8 cellular contexts compared by ENCODE assay signal in genomic region chr3:89098964-89099585, GRCh38. TPM values are rescaled to one million over a fixed set of nuclear protein-coding genes. Genes with fewer than 3 reads are reported as not detected.
DNase-seq lines count a peak whose midpoint lies in the region; ATAC-seq lines count a peak whose summit lies in the region.

No MANE protein-coding gene starts in this region.

- H3K4me1 Mint-ChIP-seq in activated T-helper 17 cell treated with anti-CD3 and anti-CD28 coated beads, Interleukin-2, amount 50 U/mL, for 72 hours = no peaks in the 10 kb centered on the region

- intact Hi-C loops in Right ventricle myocardium superior (cut with DNase I) (no loop called here), sciatic nerve (cut with DNase I) (no loop called here)

- no peak overlapping the region for H3K27ac Mint-ChIP-seq in activated T-helper 17 cell treated with anti-CD3 and anti-CD28 coated beads, Interleukin-2, amount 50 U/mL, for 72 hours

- peak; percentile 21 for DNase-seq in DMS153 treated with DMSO at 0.1 percent for 48 hours (lab: John Stamatoyannopoulos, UW; ENCODE audit: unreplicated experiment)
- DNase-seq in GM19240 (ENCODE audit: insufficient read length, low spot score) = peak; percentile 3
- peak; percentile 36 to 69 for DNase-seq in NCI-H524 (lab: John Stamatoyannopoulos, UW)
- DNase-seq in Right ventricle myocardium superior = no peak
- DNase-seq in sciatic nerve (ENCODE audit: low spot score) = no peak
- no peak for DNase-seq in cortex of kidney (lab: John Stamatoyannopoulos, UW)

- H3K27me3 Mint-ChIP-seq in activated T-helper 17 cell treated with anti-CD3 and anti-CD28 coated beads, Interleukin-2, amount 50 U/mL, for 72 hours = no peaks in the 10 kb centered on the region

- no peaks in the 10 kb centered on the region for H3K9me3 Mint-ChIP-seq in activated T-helper 17 cell treated with anti-CD3 and anti-CD28 coated beads, Interleukin-2, amount 50 U/mL, for 72 hours

- ATAC-seq in HG03103 (IDR thresholded peaks at IDR 0.05; ENCODE audit: low read depth, unreplicated experiment) (peak; percentile 96), Right ventricle myocardium superior (ENCODE audit: poor library complexity) (peak; percentile 79), sciatic nerve (peak; percentile 72)
- peak; percentile 42 for ATAC-seq in activated T-helper 17 cell treated with anti-CD3 and anti-CD28 coated beads, Interleukin-2, amount 50 U/mL, for 72 hours (replicated peaks)

- no peaks in the 10 kb centered on the region for H3K36me3 Mint-ChIP-seq in activated T-helper 17 cell treated with anti-CD3 and anti-CD28 coated beads, Interleukin-2, amount 50 U/mL, for 72 hours (ENCODE audit: low read depth)

- H3K4me3 Mint-ChIP-seq in activated T-helper 17 cell treated with anti-CD3 and anti-CD28 coated beads, Interleukin-2, amount 50 U/mL, for 72 hours = no peak overlapping the region

RNA-seq across cellular contexts. Expression of gene EPHA3, which starts 8.3 kb away (rescaled TPM):
- 1 to 10 TPM in 1 of 2 donors, under 1 TPM in 1; 0.11 to 2.1 TPM for total RNA-seq in activated T-helper 17 cell treated with anti-CD3 and anti-CD28 coated beads, Interleukin-2, amount 50 U/mL, for 72 hours
- 3.5 TPM for total RNA-seq in Right ventricle myocardium superior
- total RNA-seq in sciatic nerve = 12.6 TPM

Comparison
In these comparisons a context has a peak if more than half of its experiments do, and no peak if none do; other contexts are left out.
1. DNase-seq: peak in DMS153 treated with DMSO at 0.1 percent for 48 hours (single experiment), GM19240 (single experiment) and NCI-H524 (2 of 2); none in Right ventricle myocardium superior (single experiment), sciatic nerve (single experiment) and cortex of kidney (single experiment).
2. ATAC-seq: peak in every context shown above with its lines; median percentile 96 in HG03103; 79 in Right ventricle myocardium superior; 72 in sciatic nerve; 42 in activated T-helper 17 cell treated with anti-CD3 and anti-CD28 coated beads, Interleukin-2, amount 50 U/mL, for 72 hours.